8 cellular contexts compared by ENCODE assay signal in the genomic region with DNA sequence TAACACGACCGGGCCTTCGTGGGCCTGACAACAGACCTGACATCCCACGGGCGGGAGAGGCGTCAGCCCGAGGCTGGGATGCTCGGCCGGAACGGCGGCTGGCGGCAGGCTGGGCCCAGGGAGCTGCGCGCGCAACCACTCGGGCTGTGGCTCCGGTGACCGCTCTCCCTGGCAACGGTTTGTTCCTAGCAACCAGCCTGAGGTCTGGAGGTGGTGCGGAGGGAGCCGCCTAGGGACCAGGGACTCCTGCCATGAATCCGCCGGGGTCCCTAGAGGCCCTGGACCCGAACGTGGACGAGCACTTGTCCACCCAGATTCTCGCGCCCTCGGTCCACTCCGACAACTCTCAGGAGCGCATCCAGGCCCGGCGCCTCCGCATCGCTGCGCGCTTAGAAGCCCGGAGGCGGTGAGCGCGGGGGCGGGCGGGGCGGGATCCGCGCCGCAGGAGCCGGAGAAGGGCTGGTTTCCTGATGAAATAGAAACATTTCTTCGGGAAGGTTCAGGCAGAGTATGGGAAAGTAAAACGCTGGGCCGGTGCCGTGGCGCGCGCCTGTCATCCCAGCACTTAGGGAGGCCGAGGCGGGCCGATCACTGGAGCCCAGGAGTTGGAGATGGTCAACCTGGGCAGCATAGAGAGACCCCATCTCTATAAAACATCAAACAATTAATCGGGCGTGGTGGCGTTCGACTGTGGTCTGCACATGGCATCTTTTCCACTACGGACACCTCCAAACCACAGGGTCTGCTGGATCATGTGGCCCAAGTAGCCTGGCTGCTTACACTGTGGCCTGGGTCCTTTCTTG. TPM values are rescaled to one million over a fixed set of nuclear protein-coding genes. Genes with fewer than 3 reads are reported as not detected.
DNase-seq lines count a peak whose midpoint lies in the region; ATAC-seq lines count a peak whose summit lies in the region.

A gene (plus strand): TSS at position 182 of the 803 bp plus-strand sequence. CDS start 70 bp downstream, at position 252.

- H3K27me3 ChIP-seq in skeletal muscle tissue (ENCODE audit: control insufficient read depth in 3 of 3, insufficient read depth in 3 of 3, low read length in 3 of 3) = peaks cover 3 to 8% (median 3%) of the 10 kb centered on the region in 3 donors

- peak within 1 kb of the TSS in 2 of 3 donors; percentile 35 to 43 for H3K4me3 ChIP-seq in skeletal muscle tissue (ENCODE audit: low read length in 3 of 3)

- H3K9ac ChIP-seq in skeletal muscle tissue (ENCODE audit: low read depth in 1 of 3, low read length in 3 of 3) = no peak within 1 kb of the TSS

- H3K36me3 ChIP-seq in skeletal muscle tissue (ENCODE audit: control insufficient read depth in 3 of 3, insufficient read depth in 3 of 3, low read length in 3 of 3) = peaks cover 0 to 3% (median 0%) of the 10 kb centered on the region in 3 donors

- peaks cover 2 to 5% (median 4%) of the 10 kb centered on the region in 3 donors for H3K4me1 ChIP-seq in skeletal muscle tissue (ENCODE audit: control insufficient read depth in 3 of 3, insufficient read depth in 3 of 3, low read length in 3 of 3)

- no peak within 1 kb of the TSS for H3K27ac ChIP-seq in skeletal muscle tissue (ENCODE audit: low read depth, low read length)

- no peak for ATAC-seq in HG02642 (IDR thresholded peaks at IDR 0.05; ENCODE audit: poor library complexity, unreplicated experiment)
- no peak for ATAC-seq in HG03045 (IDR thresholded peaks at IDR 0.05; ENCODE audit: unreplicated experiment)

- DNase-seq in activated T-cell treated with anti-CD3 and anti-CD28 coated beads, Interleukin-2, amount 50 U/mL, for 48 hours = peak; percentile 46 to 58
- DNase-seq in activated T-cell treated with anti-CD3 and anti-CD28 coated beads, Interleukin-2, amount 50 U/mL, for 1 hour = no peak
- DNase-seq in NCI-H345 (lab: John Stamatoyannopoulos, UW) (peak; percentile 90), cerebellum (ENCODE audit: low spot score) (peak; percentile 89), iPS-NIHi11 (ENCODE audit: low spot score) (peak; percentile 100)

- no peaks in the 10 kb centered on the region for H3K9me3 ChIP-seq in skeletal muscle tissue (ENCODE audit: control insufficient read depth in 3 of 3, low read length in 3 of 3)

RNA-seq across cellular contexts. Expression of the gene that starts here (rescaled TPM):
- total RNA-seq in cerebellum (2.6 TPM), skeletal muscle tissue (2.1 TPM)
